ENCODE assay signal across 10 cellular contexts in the genomic region with DNA sequence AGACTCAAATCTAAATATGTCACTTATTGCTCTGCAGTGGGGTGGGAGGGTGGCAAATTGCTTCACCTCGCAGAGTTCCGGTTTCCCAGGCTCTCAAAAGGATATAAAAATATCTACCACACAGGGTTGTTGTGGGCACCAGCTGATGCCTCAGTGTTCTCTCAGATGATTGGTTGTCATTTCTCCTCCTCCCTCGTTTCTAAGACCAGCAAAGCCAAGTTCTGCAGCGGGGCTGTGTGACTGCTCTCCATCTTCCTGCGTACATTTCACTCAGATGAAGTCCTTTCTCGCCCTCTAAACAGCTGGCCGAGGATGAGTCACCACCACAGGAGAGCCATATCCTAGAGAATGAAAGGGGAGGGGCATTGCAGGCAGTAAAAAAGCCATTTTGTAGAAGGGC. TPM values are rescaled to one million over a fixed set of nuclear protein-coding genes. Genes with fewer than 3 reads are reported as not detected.
DNase-seq lines count a peak whose midpoint lies in the region; ATAC-seq and TF ChIP-seq lines count a peak whose summit lies in the region.
"Had no signal": no experiment of that assay in that cellular context is flagged by ENCODE, and none has a peak within 500 bp of the region (broad histone marks: within the 10 kb centered on the region; RNA-seq: fewer than 3 reads in every experiment).

No MANE protein-coding gene starts in this region.

- H3K9me3 ChIP-seq in BE2C, result no peaks in the 10 kb centered on the region
- no peaks in the 10 kb centered on the region for H3K9me3 ChIP-seq in HEK293 (ENCODE audit: control insufficient read depth, insufficient read depth, low read depth, low read length)
- H3K9me3 ChIP-seq in hepatocyte (ENCODE audit: low read depth), result no peaks in the 10 kb centered on the region
- no peaks in the 10 kb centered on the region for H3K9me3 ChIP-seq in upper lobe of right lung

- no peaks in the 10 kb centered on the region for H3K79me2 ChIP-seq in hepatocyte

- no peaks in the 10 kb centered on the region for H3K36me3 ChIP-seq in BE2C
- no peaks in the 10 kb centered on the region for H3K36me3 ChIP-seq in HEK293 (ENCODE audit: control insufficient read depth in 2 of 2, insufficient read depth in 1 of 2, low read length in 2 of 2)
- H3K36me3 ChIP-seq in hepatocyte (replicated peaks; ENCODE audit: insufficient read depth, low read depth), result no peaks in the 10 kb centered on the region
- no peaks in the 10 kb centered on the region for H3K36me3 ChIP-seq in upper lobe of right lung

- intact Hi-C loops in upper lobe of right lung (cut with DNase I), result no loop called here

- H3K9me2 ChIP-seq in hepatocyte (replicated peaks; ENCODE audit: insufficient read depth), result no peaks in the 10 kb centered on the region

- peaks cover 2% of the 10 kb centered on the region; the same call in 1 of the 2 replicates for H3K4me1 ChIP-seq in BE2C
- 0 out of 2 replicates have a peak, but pooled peaks cover 2% of the 10 kb centered on the region for H3K4me1 ChIP-seq in HEK293 (ENCODE audit: control insufficient read depth, insufficient read depth, low read length)
- peaks cover 12% of the 10 kb centered on the region for H3K4me1 ChIP-seq in hepatocyte (ENCODE audit: insufficient read depth)
- no peaks in the 10 kb centered on the region for H3K4me1 ChIP-seq in upper lobe of right lung

- peak overlapping the region; percentile 48 for H3K4me2 ChIP-seq in hepatocyte

- H3K27me3 ChIP-seq in BE2C, result no peaks in the 10 kb centered on the region
- H3K27me3 ChIP-seq in hepatocyte, result no peaks in the 10 kb centered on the region
- peaks cover 5% of the 10 kb centered on the region for H3K27me3 ChIP-seq in upper lobe of right lung

- no peaks in the 10 kb centered on the region for H4K20me1 ChIP-seq in hepatocyte (ENCODE audit: insufficient read depth, poor library complexity, severe bottlenecking)

- POLR2A ChIA-PET in HEK293 (lab: Yijun Ruan, JAX), result no interaction called here

- H3K4me3 ChIP-seq in BE2C (ENCODE audit: low read depth, low read length) (peak overlapping the region; percentile 6), HEK293 (ENCODE audit: low read depth, low read length) (no peak overlapping the region), hepatocyte (no peak overlapping the region), upper lobe of right lung (no peak overlapping the region)

- CTCF ChIA-PET in HEK293 (lab: Yijun Ruan, JAX), result interaction anchor here (1.0 to 1.1 kb wide), 2 partner anchors 21 to 23 kb away, joined by 4 read pairs; no protein-coding TSS in a partner anchor

- WGBS in hepatocyte (ENCODE audit: low lambda C conversion rate, missing lambda C conversion rate), result 39% methylated on average over 7 of the region's 7 CpGs

- TF ChIP-seq CTCF in BE2C (IDR thresholded peaks at IDR 0.05; ENCODE audit: low read depth, low read length) (no peak), HEK293 (tag by site-specific recombination; IDR thresholded peaks at IDR 0.05) (no peak), hepatocyte (IDR thresholded peaks at IDR 0.05; ENCODE audit: poor library complexity) (no peak), upper lobe of right lung (IDR thresholded peaks at IDR 0.05) (no peak)

- no peak for ATAC-seq in upper lobe of right lung
- ATAC-seq in HG02981 (IDR thresholded peaks at IDR 0.05; ENCODE audit: unreplicated experiment), result no peak
- ATAC-seq in GM19463 (IDR thresholded peaks at IDR 0.05; ENCODE audit: unreplicated experiment), result no peak
- ATAC-seq: naive thymus-derived CD4-positive, alpha-beta T cell had no signal

- H2AFZ ChIP-seq in hepatocyte, result no peak overlapping the region

- peak; percentile 50 for DNase-seq in BE2C
- peak; percentile 85 for DNase-seq in SIG-M5 treated with dmso at 0.1 percent for 504 hours (lab: John Stamatoyannopoulos, UW; ENCODE audit: unreplicated experiment)
- peak; percentile 87 for DNase-seq in hepatocyte (ENCODE audit: low spot score)
- DNase-seq in upper lobe of right lung, result no peak
- DNase-seq in midbrain (lab: John Stamatoyannopoulos, UW), result no peak
- DNase-seq: cortex of kidney; naive thymus-derived CD4-positive, alpha-beta T cell had no signal

- no peak overlapping the region for H3K27ac ChIP-seq in HEK293 (ENCODE audit: extremely low read depth, low read depth, low read length)
- H3K27ac ChIP-seq in hepatocyte, result peak overlapping the region; percentile 46
- no peak overlapping the region for H3K27ac ChIP-seq in upper lobe of right lung

TF ChIP-seq in HEK293, 187 proteins besides CTCF, POLR2A, EP300 and RAD21 (continues in another document):
- TF ChIP-seq ZNF558 (tag by site-specific recombination; IDR thresholded peaks at IDR 0.05) (peak; percentile 46; the same call in 1 of the 2 replicates), SP7 (tag by site-specific recombination; IDR thresholded peaks at IDR 0.05) (0 out of 2 replicates have a peak, but pooled peaks have one; percentile 46), ZNF660 (tag by site-specific recombination; IDR thresholded peaks at IDR 0.05) (peak; percentile 33), ZIC2 (tag by site-specific recombination; IDR thresholded peaks at IDR 0.05) (peak; percentile 28; the same call in 1 of the 2 replicates), PRDM1 (tag by site-specific recombination; IDR thresholded peaks at IDR 0.05) (peak; percentile 86), KLF9 (tag by site-specific recombination; IDR thresholded peaks at IDR 0.05; ENCODE audit: low read depth) (0 out of 2 replicates have a peak, but pooled peaks have one; percentile 40), ZNF302 (tag by site-specific recombination; IDR thresholded peaks at IDR 0.05; ENCODE audit: low read depth) (no peak), HOXD13 (CRISPR knock-in tag; IDR thresholded peaks at IDR 0.05; ENCODE audit: borderline replicate concordance) (no peak), ZNF658 (tag by site-specific recombination; IDR thresholded peaks at IDR 0.05) (no peak), ZNF335 (tag by site-specific recombination; conservative IDR thresholded peaks at IDR 0.05) (peak; percentile 10; the same call in 1 of the 2 replicates), ZNF366 (tag by site-specific recombination; conservative IDR thresholded peaks at IDR 0.05) (peak; percentile 82)
- TF ChIP-seq, protein P1, sequence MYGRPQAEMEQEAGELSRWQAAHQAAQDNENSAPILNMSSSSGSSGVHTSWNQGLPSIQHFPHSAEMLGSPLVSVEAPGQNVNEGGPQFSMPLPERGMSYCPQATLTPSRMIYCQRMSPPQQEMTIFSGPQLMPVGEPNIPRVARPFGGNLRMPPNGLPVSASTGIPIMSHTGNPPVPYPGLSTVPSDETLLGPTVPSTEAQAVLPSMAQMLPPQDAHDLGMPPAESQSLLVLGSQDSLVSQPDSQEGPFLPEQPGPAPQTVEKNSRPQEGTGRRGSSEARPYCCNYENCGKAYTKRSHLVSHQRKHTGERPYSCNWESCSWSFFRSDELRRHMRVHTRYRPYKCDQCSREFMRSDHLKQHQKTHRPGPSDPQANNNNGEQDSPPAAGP (tag by site-specific recombination; IDR thresholded peaks at IDR 0.05), result peak; percentile 57; the same call in 1 of the 2 replicates
- TF ChIP-seq, protein P2, sequence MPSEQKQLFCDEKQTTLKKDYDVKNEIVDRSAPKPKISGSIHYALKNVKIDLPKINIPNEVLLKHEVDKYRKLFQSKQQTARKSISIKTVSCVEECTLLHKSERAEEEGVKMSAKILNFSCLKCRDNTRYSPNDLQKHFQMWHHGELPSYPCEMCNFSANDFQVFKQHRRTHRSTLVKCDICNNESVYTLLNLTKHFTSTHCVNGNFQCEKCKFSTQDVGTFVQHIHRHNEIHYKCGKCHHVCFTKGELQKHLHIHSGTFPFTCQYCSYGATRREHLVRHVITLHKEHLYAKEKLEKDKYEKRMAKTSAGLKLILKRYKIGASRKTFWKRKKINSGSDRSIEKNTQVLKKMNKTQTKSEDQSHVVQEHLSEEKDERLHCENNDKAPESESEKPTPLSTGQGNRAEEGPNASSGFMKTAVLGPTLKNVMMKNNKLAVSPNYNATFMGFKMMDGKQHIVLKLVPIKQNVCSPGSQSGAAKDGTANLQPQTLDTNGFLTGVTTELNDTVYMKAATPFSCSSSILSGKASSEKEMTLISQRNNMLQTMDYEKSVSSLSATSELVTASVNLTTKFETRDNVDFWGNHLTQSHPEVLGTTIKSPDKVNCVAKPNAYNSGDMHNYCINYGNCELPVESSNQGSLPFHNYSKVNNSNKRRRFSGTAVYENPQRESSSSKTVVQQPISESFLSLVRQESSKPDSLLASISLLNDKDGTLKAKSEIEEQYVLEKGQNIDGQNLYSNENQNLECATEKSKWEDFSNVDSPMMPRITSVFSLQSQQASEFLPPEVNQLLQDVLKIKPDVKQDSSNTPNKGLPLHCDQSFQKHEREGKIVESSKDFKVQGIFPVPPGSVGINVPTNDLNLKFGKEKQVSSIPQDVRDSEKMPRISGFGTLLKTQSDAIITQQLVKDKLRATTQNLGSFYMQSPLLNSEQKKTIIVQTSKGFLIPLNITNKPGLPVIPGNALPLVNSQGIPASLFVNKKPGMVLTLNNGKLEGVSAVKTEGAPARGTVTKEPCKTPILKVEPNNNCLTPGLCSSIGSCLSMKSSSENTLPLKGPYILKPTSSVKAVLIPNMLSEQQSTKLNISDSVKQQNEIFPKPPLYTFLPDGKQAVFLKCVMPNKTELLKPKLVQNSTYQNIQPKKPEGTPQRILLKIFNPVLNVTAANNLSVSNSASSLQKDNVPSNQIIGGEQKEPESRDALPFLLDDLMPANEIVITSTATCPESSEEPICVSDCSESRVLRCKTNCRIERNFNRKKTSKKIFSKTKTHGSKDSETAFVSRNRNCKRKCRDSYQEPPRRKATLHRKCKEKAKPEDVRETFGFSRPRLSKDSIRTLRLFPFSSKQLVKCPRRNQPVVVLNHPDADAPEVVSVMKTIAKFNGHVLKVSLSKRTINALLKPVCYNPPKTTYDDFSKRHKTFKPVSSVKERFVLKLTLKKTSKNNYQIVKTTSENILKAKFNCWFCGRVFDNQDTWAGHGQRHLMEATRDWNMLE (tag by site-specific recombination; conservative IDR thresholded peaks at IDR 0.05; ENCODE audit: low read depth), result 0 out of 2 replicates have a peak, but pooled peaks have one; percentile 32
- TF ChIP-seq, protein P3, sequence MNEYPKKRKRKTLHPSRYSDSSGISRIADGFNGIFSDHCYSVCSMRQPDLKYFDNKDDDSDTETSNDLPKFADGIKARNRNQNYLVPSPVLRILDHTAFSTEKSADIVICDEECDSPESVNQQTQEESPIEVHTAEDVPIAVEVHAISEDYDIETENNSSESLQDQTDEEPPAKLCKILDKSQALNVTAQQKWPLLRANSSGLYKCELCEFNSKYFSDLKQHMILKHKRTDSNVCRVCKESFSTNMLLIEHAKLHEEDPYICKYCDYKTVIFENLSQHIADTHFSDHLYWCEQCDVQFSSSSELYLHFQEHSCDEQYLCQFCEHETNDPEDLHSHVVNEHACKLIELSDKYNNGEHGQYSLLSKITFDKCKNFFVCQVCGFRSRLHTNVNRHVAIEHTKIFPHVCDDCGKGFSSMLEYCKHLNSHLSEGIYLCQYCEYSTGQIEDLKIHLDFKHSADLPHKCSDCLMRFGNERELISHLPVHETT (tag by site-specific recombination; IDR thresholded peaks at IDR 0.05), result peak; percentile 24; the same call in 1 of the 2 replicates

RNA-seq across cellular contexts. Expression of a gene that starts 35.0 kb away (rescaled TPM):
- polyA plus RNA-seq in BE2C (2012; ENCODE audit: insufficient read depth, insufficient read length, low read depth), result 0.28 TPM
- total RNA-seq in hepatocyte, result 0.24 and 0.33 TPM in 2 replicates
- 0.35 and 1.1 TPM in 2 replicates for polyA plus RNA-seq in hepatocyte
- 0.09 TPM for total RNA-seq in upper lobe of right lung

Comparison
In these comparisons a context has a peak if more than half of its experiments do, and no peak if none do; other contexts are left out.
1. DNase-seq: peak in BE2C (single experiment), SIG-M5 treated with dmso at 0.1 percent for 504 hours (single experiment) and hepatocyte (single experiment); none in upper lobe of right lung (single experiment) and midbrain (single experiment).